ENCODE assay signal across 17 cellular contexts in the genomic region with DNA sequence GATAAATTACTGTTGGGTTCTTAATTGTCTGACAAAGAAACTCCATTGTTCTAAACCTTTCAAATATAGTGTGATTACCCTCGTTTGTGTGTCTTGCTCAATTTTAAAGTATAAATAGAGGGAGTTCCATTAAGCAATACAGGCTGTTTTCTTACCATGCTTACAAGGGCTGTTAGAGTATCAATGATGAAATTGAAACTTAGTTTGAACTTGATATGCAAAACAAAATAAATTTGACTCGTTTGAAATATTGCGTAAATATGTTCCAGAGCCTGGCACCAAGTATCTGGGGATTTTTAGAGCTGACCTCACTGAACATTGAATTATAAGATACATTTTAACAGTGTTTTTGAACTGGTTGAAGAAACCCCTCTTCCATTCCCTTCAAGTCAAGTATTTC. TPM values are rescaled to one million over a fixed set of nuclear protein-coding genes. Genes with fewer than 3 reads are reported as not detected.
A peak's percentile ranks its signal among the peaks of the same experiment; 100 is the strongest.
DNase-seq lines count a peak whose midpoint lies in the region; ATAC-seq and TF ChIP-seq lines count a peak whose summit lies in the region.
"Had no signal": no experiment of that assay in that cellular context is flagged by ENCODE, and none has a peak within 500 bp of the region (broad histone marks: within the 10 kb centered on the region; RNA-seq: fewer than 3 reads in every experiment).

No MANE protein-coding gene starts in this region.

- no peak for TF ChIP-seq CTCF in cardiac muscle cell (IDR thresholded peaks at IDR 0.05; ENCODE audit: low read depth, low read length)
- TF ChIP-seq CTCF in epithelial cell of esophagus (IDR thresholded peaks at IDR 0.05; ENCODE audit: insufficient read depth, low read depth, low read length, missing control alignments), result no peak
- no peak for TF ChIP-seq CTCF in left lung (IDR thresholded peaks at IDR 0.05)
- no peak for TF ChIP-seq CTCF in upper lobe of left lung (IDR thresholded peaks at IDR 0.05)

- peak overlapping the region; percentile 52 for H3K27ac ChIP-seq in cardiac muscle cell
- H3K27ac ChIP-seq in left lung, result peak overlapping the region in 1 of 2 donors; percentile 28
- peak overlapping the region in 3 of 4 donors; percentile 19 to 55 (median 38) for H3K27ac ChIP-seq in upper lobe of left lung
- H3K27ac ChIP-seq: ascending aorta had no signal

- no peak for ATAC-seq in left ventricle myocardium superior
- peak; percentile 34 for ATAC-seq in left lung
- ATAC-seq in upper lobe of left lung (ENCODE audit: low FRiP score in 2 of 2), result no peak
- ATAC-seq: WTC11 had no signal

- peaks cover 61% of the 10 kb centered on the region for H3K4me1 ChIP-seq in cardiac muscle cell (ENCODE audit: low read depth)
- H3K4me1 ChIP-seq in left lung, result peaks cover 9 to 11% of the 10 kb centered on the region in 2 donors
- peaks cover 6 to 35% (median 25%) of the 10 kb centered on the region in 4 donors for H3K4me1 ChIP-seq in upper lobe of left lung

- intact Hi-C loops in left ventricle myocardium superior (cut with micrococcal nuclease) (no loop called here), left lung (cut with DNase I) (no loop called here)

- no peaks in the 10 kb centered on the region for H3K9me3 ChIP-seq in cardiac muscle cell (ENCODE audit: low read depth)
- no peaks in the 10 kb centered on the region for H3K9me3 ChIP-seq in left lung
- no peaks in the 10 kb centered on the region for H3K9me3 ChIP-seq in upper lobe of left lung
- H3K9me3 ChIP-seq: ascending aorta, BE2C had no signal

- TF ChIP-seq POLR2A in upper lobe of left lung (IDR thresholded peaks at IDR 0.05), result no peak

- H3K36me3 ChIP-seq in cardiac muscle cell (no peaks in the 10 kb centered on the region), left lung (no peaks in the 10 kb centered on the region), upper lobe of left lung (no peaks in the 10 kb centered on the region)
- H3K36me3 ChIP-seq: ascending aorta, BE2C had no signal

- peak in 1 of 4 donors; percentile 39 for TF ChIP-seq EP300 in upper lobe of left lung (IDR thresholded peaks at IDR 0.05)

- H3K4me3 ChIP-seq in cardiac muscle cell, result no peak overlapping the region
- no peak overlapping the region for H3K4me3 ChIP-seq in epithelial cell of esophagus (ENCODE audit: low read length)
- H3K4me3 ChIP-seq in left lung, result no peak overlapping the region
- no peak overlapping the region for H3K4me3 ChIP-seq in upper lobe of left lung
- H3K4me3 ChIP-seq: ascending aorta had no signal

- WGBS in upper lobe of left lung, 2 donors, result 41 to 55% methylated on average over 3 of the region's 3 CpGs

- DNase-seq in cardiac muscle cell (ENCODE audit: low read depth in 1 of 2, low spot score in 1 of 2), result peak in 1 of 2 donors; percentile 45
- no peak for DNase-seq in left ventricle myocardium superior
- DNase-seq in epithelial cell of esophagus (ENCODE audit: low read depth), result peak; percentile 55
- DNase-seq in left lung, result no peak
- DNase-seq in upper lobe of left lung, result no peak
- no peak for DNase-seq in midbrain (lab: John Stamatoyannopoulos, UW)
- DNase-seq in DMS79 (lab: John Stamatoyannopoulos, UW), result no peak
- no peak for DNase-seq in NCI-H1694 treated with DMSO at 0.1 percent for 48 hours (lab: John Stamatoyannopoulos, UW)
- DNase-seq: activated CD4-positive, alpha-beta T cell treated with anti-CD3 and anti-CD28 coated beads, Interleukin-2, amount 50 U/mL, for 1 hour; BE2C; GDM1; Karpas-422; NCI-H2227 treated with DMSO at 0.1 percent for 48 hours; stimulated activated CD4-positive, alpha-beta T cell treated with anti-CD3 and anti-CD28 coated beads, Interleukin-1b, Interleukin-23, amount 100 ng/mL, for 48 hours; T-helper 9 cell had no signal

- H3K27me3 ChIP-seq in cardiac muscle cell, result no peaks in the 10 kb centered on the region
- no peaks in the 10 kb centered on the region for H3K27me3 ChIP-seq in left lung
- no peaks in the 10 kb centered on the region for H3K27me3 ChIP-seq in upper lobe of left lung
- H3K27me3 ChIP-seq: ascending aorta, BE2C had no signal

RNA-seq across cellular contexts. Expression of a gene that starts 31.7 kb away (rescaled TPM):
- 73.9 and 105 TPM in 2 replicates for total RNA-seq in cardiac muscle cell
- 45.9 and 52.0 TPM in 2 replicates for polyA plus RNA-seq in cardiac muscle cell
- total RNA-seq in left ventricle myocardium superior, result 127 TPM
- 10 to 100 TPM; 58.1 to 87.3 TPM for total RNA-seq in left lung
- 100 to 1,000 TPM in 2 of 6 donors, 10 to 100 TPM in 4; 53.5 to 141 (median 80.2) TPM for total RNA-seq in upper lobe of left lung
